In the genomic region with DNA sequence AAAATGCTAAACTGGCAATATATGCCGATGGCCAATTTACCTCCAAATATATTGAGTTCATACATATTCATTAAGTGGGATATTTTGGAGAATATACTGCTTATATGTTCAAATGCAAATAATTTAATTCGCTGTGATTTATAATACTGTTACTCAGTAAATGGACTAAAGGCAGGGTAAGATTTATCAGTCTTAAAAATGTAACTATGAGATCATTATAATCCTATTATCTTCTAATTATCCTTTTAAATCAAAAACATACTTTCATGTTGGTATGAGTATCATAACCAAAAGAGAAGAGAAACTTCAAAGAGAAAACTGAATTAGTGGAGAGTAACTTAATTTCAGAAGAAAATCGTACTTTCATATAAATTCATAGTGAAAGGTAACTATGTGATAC, we compare ENCODE assay signal across 29 cellular contexts. TPM values are rescaled to one million over a fixed set of nuclear protein-coding genes. Genes with fewer than 3 reads are reported as not detected.
DNase-seq lines count a peak whose midpoint lies in the region; ATAC-seq, FAIRE-seq and TF ChIP-seq lines count a peak whose summit lies in the region.
"Had no signal": no experiment of that assay in that cellular context is flagged by ENCODE, and none has a peak within 500 bp of the region (broad histone marks: within the 10 kb centered on the region; RNA-seq: fewer than 3 reads in every experiment).

No MANE protein-coding gene starts in this region.

- no peaks in the 10 kb centered on the region for H3K36me3 ChIP-seq in HUES6 (ENCODE audit: control insufficient read depth, insufficient read depth, low read length)
- no peaks in the 10 kb centered on the region for H3K36me3 ChIP-seq in ascending aorta
- H3K36me3 ChIP-seq in right lobe of liver: no peaks in the 10 kb centered on the region
- H3K36me3 ChIP-seq: BLaER1 treated with 17β-estradiol and CSF1 and Interleukin-3, amounts not matched to agents 10 nM and 100 nM; HAP-1; MG63 had no signal

- H3K9me3 Mint-ChIP-seq in nephron (no peaks in the 10 kb centered on the region), type B pancreatic cell (no peaks in the 10 kb centered on the region)
- H3K9me3 Mint-ChIP-seq: HFFc6 had no signal

- H3K4me1 ChIP-seq in HUES6 (ENCODE audit: control insufficient read depth, insufficient read depth, low read length) (peaks cover 43% of the 10 kb centered on the region), ascending aorta (peaks cover 0 to 7% of the 10 kb centered on the region in 2 donors), right lobe of liver (no peaks in the 10 kb centered on the region)
- H3K4me1 ChIP-seq: BLaER1 treated with 17β-estradiol and CSF1 and Interleukin-3, amounts not matched to agents 10 nM and 100 nM had no signal

- H3K27me3 Mint-ChIP-seq in nephron (ENCODE audit: low read depth) (no peaks in the 10 kb centered on the region), type B pancreatic cell (no peaks in the 10 kb centered on the region)
- H3K27me3 Mint-ChIP-seq: CD8-positive, alpha-beta memory T cell had no signal

- H3K9ac ChIP-seq in HUES6 (ENCODE audit: low read length): no peak overlapping the region
- H3K9ac ChIP-seq: BLaER1 treated with 17β-estradiol and CSF1 and Interleukin-3, amounts not matched to agents 10 nM and 100 nM had no signal

- H3K4me1 Mint-ChIP-seq in nephron: peaks cover 8% of the 10 kb centered on the region
- peaks cover 13% of the 10 kb centered on the region for H3K4me1 Mint-ChIP-seq in type B pancreatic cell (ENCODE audit: unreplicated experiment)
- H3K4me1 Mint-ChIP-seq: CD8-positive, alpha-beta memory T cell had no signal

- WGBS in right lobe of liver (ENCODE audit: insufficient coverage, low coverage, low lambda C conversion rate, missing lambda C conversion rate): 93% methylated on average over 3 of the region's 3 CpGs

- no peak for FAIRE-seq in HTR-8/SVneo (lab: Jason Lieb, UNC)
- FAIRE-seq: A204.1, GM12878 had no signal

- H3K27me3 ChIP-seq in HUES6 (ENCODE audit: control insufficient read depth, insufficient read depth, low read length): no peaks in the 10 kb centered on the region
- no peaks in the 10 kb centered on the region for H3K27me3 ChIP-seq in ascending aorta
- H3K27me3 ChIP-seq in right lobe of liver: no peaks in the 10 kb centered on the region
- H3K27me3 ChIP-seq: BLaER1 treated with 17β-estradiol and CSF1 and Interleukin-3, amounts not matched to agents 10 nM and 100 nM; MG63 had no signal

- H3K36me3 Mint-ChIP-seq in nephron (ENCODE audit: low read depth): peaks cover 13% of the 10 kb centered on the region
- H3K36me3 Mint-ChIP-seq in type B pancreatic cell: no peaks in the 10 kb centered on the region
- H3K36me3 Mint-ChIP-seq: CD8-positive, alpha-beta memory T cell had no signal

- H3K4me3 ChIP-seq in HUES6 (ENCODE audit: low read depth, low read length) (no peak overlapping the region), ascending aorta (peak overlapping the region; percentile 23 to 29), right lobe of liver (no peak overlapping the region)
- H3K4me3 ChIP-seq: BLaER1 treated with 17β-estradiol and CSF1 and Interleukin-3, amounts not matched to agents 10 nM and 100 nM; GM12878; HAP-1; MG63 had no signal

- ATAC-seq in right lobe of liver: no peak
- ATAC-seq: GM12878, Panc1 had no signal

- H3K4me3 Mint-ChIP-seq in nephron: no peak overlapping the region
- peak overlapping the region; percentile 15 for H3K4me3 Mint-ChIP-seq in type B pancreatic cell
- H3K4me3 Mint-ChIP-seq: CD8-positive, alpha-beta memory T cell; HFFc6 had no signal

- intact Hi-C loops in ascending aorta (cut with DNase I): no loop called here
- intact Hi-C loops in right lobe of liver (cut with DNase I): no loop called here

- TF ChIP-seq POLR2A in right lobe of liver (IDR thresholded peaks at IDR 0.05): no peak

- TF ChIP-seq CTCF in ascending aorta (IDR thresholded peaks at IDR 0.05) (no peak), nephron (IDR thresholded peaks at IDR 0.05; ENCODE audit: unreplicated experiment in 3 of 3) (no peak), type B pancreatic cell (conservative IDR thresholded peaks at IDR 0.05) (no peak), right lobe of liver (IDR thresholded peaks at IDR 0.05) (no peak)

- H3K27ac ChIP-seq in HUES6 (ENCODE audit: low read depth, low read length): peak overlapping the region; percentile 50; the same call in 1 of the 2 replicates
- H3K27ac ChIP-seq in ascending aorta: peak overlapping the region; percentile 37 to 53
- no peak overlapping the region for H3K27ac ChIP-seq in right lobe of liver
- H3K27ac ChIP-seq: BLaER1 treated with 17β-estradiol and CSF1 and Interleukin-3, amounts not matched to agents 10 nM and 100 nM; RWPE1 had no signal

- H3K9me3 ChIP-seq in HUES6 (ENCODE audit: control insufficient read depth, insufficient read depth, low read depth, low read length) (no peaks in the 10 kb centered on the region), ascending aorta (no peaks in the 10 kb centered on the region), right lobe of liver (no peaks in the 10 kb centered on the region)
- H3K9me3 ChIP-seq: BLaER1 treated with 17β-estradiol and CSF1 and Interleukin-3, amounts not matched to agents 10 nM and 100 nM; HAP-1; MG63 had no signal

- DNase-seq in ascending aorta (ENCODE audit: low spot score in 2 of 2) (no peak), type B pancreatic cell (ENCODE audit: extremely low spot score, unreplicated experiment) (no peak), HTR-8/SVneo (ENCODE audit: insufficient read length, low spot score) (no peak), right lobe of liver (no peak)
- DNase-seq in activated naive CD4-positive, alpha-beta T cell treated with Interleukin-2 at 50 U/mL for 16 hours: no peak
- DNase-seq: AML-193; CD8-positive, alpha-beta memory T cell; DMS 273 treated with DMSO at 0.1 percent for 48 hours; DMS79; EL; GDM1; GOT3; HFFc6; IMR-90; KG1; MG63; NCI-H1105 treated with DMSO at 0.1 percent for 48 hours; NCI-H2029; NCI-H446; NCI-H526 treated with DMSO at 0.1 percent for 48 hours; SHP77 had no signal

- H3K27ac Mint-ChIP-seq in nephron: peak overlapping the region; percentile 7 to 40 (median 33)
- H3K27ac Mint-ChIP-seq in type B pancreatic cell: no peak overlapping the region

RNA-seq across cellular contexts. Expression of a gene that starts 44.6 kb away (rescaled TPM):
- total RNA-seq in ascending aorta (16.8 TPM), type B pancreatic cell (ENCODE audit: low replicate concordance) (3.3 and 21.3 TPM in 2 replicates), right lobe of liver (1 to 10 TPM; 2.8 to 4.6 (median 3.6) TPM)

Comparison
In these comparisons a context has a peak if more than half of its experiments do, and no peak if none do; other contexts are left out.
1. H3K27ac ChIP-seq: peak in HUES6 (single experiment) and ascending aorta (2 of 2); none in right lobe of liver (0 of 3).
2. H3K4me3 ChIP-seq: peak in ascending aorta (2 of 2); none in HUES6 (single experiment) and right lobe of liver (0 of 3).